Comparison of ENCODE assay signal across 12 cellular contexts in genomic region chr4:40196260-40196659, GRCh38. TPM values are rescaled to one million over a fixed set of nuclear protein-coding genes. Genes with fewer than 3 reads are reported as not detected.
DNase-seq lines count a peak whose midpoint lies in the region; ATAC-seq and TF ChIP-seq lines count a peak whose summit lies in the region.
"Had no signal": no experiment of that assay in that cellular context is flagged by ENCODE, and none has a peak within 500 bp of the region (broad histone marks: within the 10 kb centered on the region; RNA-seq: fewer than 3 reads in every experiment).

No MANE protein-coding gene starts in this region.

- no peak overlapping the region for H3K56ac ChIP-seq in H9 (ENCODE audit: insufficient read length, low read depth, low read length)

- H3K9me3 ChIP-seq in CD4-positive, CD25-positive, alpha-beta regulatory T cell (ENCODE audit: control insufficient read depth in 2 of 2, low read length in 2 of 2), result no peaks in the 10 kb centered on the region
- H3K9me3 ChIP-seq in H9 (ENCODE audit: control insufficient read depth, low read depth, low read length) (no peaks in the 10 kb centered on the region), mucosa of rectum (ENCODE audit: control insufficient read depth in 2 of 2, low read length in 2 of 2) (no peaks in the 10 kb centered on the region)

- no peak overlapping the region for H3T11ph ChIP-seq in H9 (ENCODE audit: low read length)

- POLR2A ChIA-PET in activated CD8-positive, alpha-beta T cell treated with anti-CD3 and anti-CD28 coated beads, Interleukin-2, amount 10 ng/mL, durations not matched to agents 7 days and 5 days (lab: Charles Lee), result interaction anchor here (1.4 to 16.0 kb wide), 7 partner anchors 11 to 124 kb away, joined by 4 to 517 read pairs (median 22); no protein-coding TSS in a partner anchor

- TF ChIP-seq CTCF in H9 (conservative IDR thresholded peaks at IDR 0.05), result no peak

- CTCF ChIA-PET in activated CD8-positive, alpha-beta T cell treated with anti-CD3 and anti-CD28 coated beads, Interleukin-2, amount 10 ng/mL, durations not matched to agents 7 days and 5 days (lab: Charles Lee), result interaction anchor here (1.4 to 11.9 kb wide), 8 partner anchors 8 to 140 kb away, joined by 5 to 149 read pairs (median 12); partner anchors contain the start of gene N4BP2

- no peak overlapping the region for H3K9ac ChIP-seq in H9 (ENCODE audit: extremely low read depth, insufficient read length, low read length)
- H3K9ac ChIP-seq in mucosa of rectum (ENCODE audit: low read depth in 1 of 2, low read length in 2 of 2), result peak overlapping the region in 1 of 2 donors; percentile 43

- no peaks in the 10 kb centered on the region for H3K27me3 ChIP-seq in CD4-positive, CD25-positive, alpha-beta regulatory T cell (ENCODE audit: control insufficient read depth, insufficient read depth, low read length)
- no peaks in the 10 kb centered on the region for H3K27me3 ChIP-seq in H9 (ENCODE audit: insufficient read depth, low read length)
- no peaks in the 10 kb centered on the region for H3K27me3 ChIP-seq in mucosa of rectum (ENCODE audit: control insufficient read depth in 2 of 2, insufficient read depth in 2 of 2, low read length in 2 of 2)

- H2BK5ac ChIP-seq in H9 (ENCODE audit: insufficient read length, low read length), result no peak overlapping the region

- no peak overlapping the region for H4K91ac ChIP-seq in H9 (ENCODE audit: insufficient read length, low read depth, low read length)

- no peak overlapping the region for H3K4ac ChIP-seq in H9 (ENCODE audit: low read depth, low read length)

- H3K14ac ChIP-seq in H9 (ENCODE audit: insufficient read depth, low read length), result no peak overlapping the region

- no peak overlapping the region for H2BK15ac ChIP-seq in H9 (ENCODE audit: low read depth, low read length)

- no peak overlapping the region for H2BK20ac ChIP-seq in H9 (ENCODE audit: low read depth, low read length, poor library complexity, severe bottlenecking)

- intact Hi-C loops in posterior vena cava (cut with DNase I), result no loop called here

- peaks cover 0 to 3% (median 0%) of the 10 kb centered on the region in 7 donors for H3K9me3 Mint-ChIP-seq in CD4-positive, CD25-positive, alpha-beta regulatory T cell
- H3K9me3 Mint-ChIP-seq in H9, result peaks cover 0 to 3% of the 10 kb centered on the region in 2 experiments; a peak in 1 of 5 replicates
- H3K9me3 Mint-ChIP-seq in activated CD8-positive, alpha-beta T cell treated with anti-CD3 and anti-CD28 coated beads, Interleukin-2, amount 10 ng/mL, durations not matched to agents 7 days and 5 days (ENCODE audit: insufficient read depth), result no peaks in the 10 kb centered on the region

- no peak overlapping the region for H3K23ac ChIP-seq in H9 (ENCODE audit: insufficient read length, low read depth, low read length)

- peaks cover 4% of the 10 kb centered on the region; the same call in 1 of the 2 replicates for H3K79me2 ChIP-seq in H9 (ENCODE audit: insufficient read depth, low read length)

- H3K36me3 ChIP-seq in CD4-positive, CD25-positive, alpha-beta regulatory T cell (ENCODE audit: control insufficient read depth, insufficient read depth, low read length), result peaks cover 11% of the 10 kb centered on the region
- no peaks in the 10 kb centered on the region for H3K36me3 ChIP-seq in mucosa of rectum (ENCODE audit: control insufficient read depth in 2 of 2, insufficient read depth in 2 of 2, low read length in 2 of 2)

- peak overlapping the region; percentile 57 for H2BK120ac ChIP-seq in H9 (ENCODE audit: low read depth, low read length, poor library complexity, severe bottlenecking)

- peak overlapping the region; percentile 100 for H3K27ac ChIP-seq in CD4-positive, CD25-positive, alpha-beta regulatory T cell (ENCODE audit: insufficient read depth, low read length, poor library complexity, severe bottlenecking)
- H3K27ac ChIP-seq in H9 (ENCODE audit: insufficient read length, low read depth, low read length) (peak overlapping the region; percentile 27), mucosa of rectum (ENCODE audit: low read depth in 2 of 2, low read length in 2 of 2) (peak overlapping the region; percentile 73 to 87)

- no peak overlapping the region for H2AK5ac ChIP-seq in H9 (ENCODE audit: insufficient read length, low read length)

- H4K5ac ChIP-seq in H9 (ENCODE audit: insufficient read length, low read depth, low read length), result peak overlapping the region; percentile 20

- H3K4me2 ChIP-seq in H9 (ENCODE audit: insufficient read depth, insufficient read length, low read length), result peak overlapping the region; percentile 30

- H3K27ac Mint-ChIP-seq in CD4-positive, CD25-positive, alpha-beta regulatory T cell, result peak overlapping the region; percentile 99 to 100 (median 99)
- peak overlapping the region; percentile 98 to 100 (median 99); a peak in 6 of 7 replicates for H3K27ac Mint-ChIP-seq in H9
- H3K27ac Mint-ChIP-seq in activated CD8-positive, alpha-beta T cell treated with anti-CD3 and anti-CD28 coated beads, Interleukin-2, amount 10 ng/mL, durations not matched to agents 7 days and 5 days, result peak overlapping the region; percentile 96

- peak overlapping the region; percentile 97 to 99 (median 98) for H3K4me3 Mint-ChIP-seq in CD4-positive, CD25-positive, alpha-beta regulatory T cell
- peak overlapping the region; percentile 65 to 92 for H3K4me3 Mint-ChIP-seq in H9
- H3K4me3 Mint-ChIP-seq in activated CD8-positive, alpha-beta T cell treated with anti-CD3 and anti-CD28 coated beads, Interleukin-2, amount 10 ng/mL, durations not matched to agents 7 days and 5 days, result peak overlapping the region; percentile 93

- H4K8ac ChIP-seq in H9 (replicated peaks; ENCODE audit: insufficient read length, low read depth, low read length), result no peak overlapping the region

- WGBS in H9 (ENCODE audit: extremely low coverage, insufficient read length, low lambda C conversion rate), result no CpG with 5 or more reads among the region's 8 CpGs

- no peak overlapping the region for H2BK12ac ChIP-seq in H9 (ENCODE audit: insufficient read length, low read depth, low read length)

- no peaks in the 10 kb centered on the region for H3K79me1 ChIP-seq in H9 (ENCODE audit: insufficient read depth, low read depth, low read length, poor library complexity, severe bottlenecking)

- no peak for ATAC-seq in CD4-positive, CD25-positive, alpha-beta regulatory T cell (ENCODE audit: low read depth in 2 of 2)
- ATAC-seq in activated CD8-positive, alpha-beta T cell treated with anti-CD3 and anti-CD28 coated beads, Interleukin-2, amount 10 ng/mL, durations not matched to agents 7 days and 5 days, result no peak
- ATAC-seq in HG02642 (IDR thresholded peaks at IDR 0.05; ENCODE audit: poor library complexity, unreplicated experiment), result no peak
- ATAC-seq: PC-3 had no signal

- peak overlapping the region; percentile 45 for H3K18ac ChIP-seq in H9 (ENCODE audit: insufficient read length, low read depth, low read length)

- no peaks in the 10 kb centered on the region for H4K20me1 ChIP-seq in H9 (ENCODE audit: control insufficient read depth, insufficient read depth, insufficient read length)

- peak overlapping the region; percentile 97 for H3K4me3 ChIP-seq in CD4-positive, CD25-positive, alpha-beta regulatory T cell (ENCODE audit: low read depth, low read length)
- peak overlapping the region in 1 of 2 donors; percentile 65 for H3K4me3 ChIP-seq in mucosa of rectum (ENCODE audit: low read length in 2 of 2)

- DNase-seq in CD4-positive, CD25-positive, alpha-beta regulatory T cell, result no peak
- DNase-seq in H9, result no peak
- peak; percentile 41 for DNase-seq in activated CD8-positive, alpha-beta T cell treated with anti-CD3 and anti-CD28 coated beads, Interleukin-2, amount 10 ng/mL, durations not matched to agents 7 days and 5 days
- DNase-seq in posterior vena cava (ENCODE audit: low spot score), result no peak
- no peak for DNase-seq in NCI-H1105 treated with DMSO at 0.1 percent for 48 hours (lab: John Stamatoyannopoulos, UW)
- DNase-seq in NCI-H524 treated with DMSO at 0.1 percent for 48 hours (lab: John Stamatoyannopoulos, UW), result no peak
- DNase-seq: HCEC 1CT, IMR-90, NCI-H2171, PC-3 had no signal

- H3K4me1 Mint-ChIP-seq in CD4-positive, CD25-positive, alpha-beta regulatory T cell, result peaks cover 0 to 51% (median 33%) of the 10 kb centered on the region in 4 donors
- H3K4me1 Mint-ChIP-seq in H9, result peaks cover 73 to 80% of the 10 kb centered on the region in 2 experiments
- peaks cover 51% of the 10 kb centered on the region for H3K4me1 Mint-ChIP-seq in activated CD8-positive, alpha-beta T cell treated with anti-CD3 and anti-CD28 coated beads, Interleukin-2, amount 10 ng/mL, durations not matched to agents 7 days and 5 days (ENCODE audit: low read depth)

- H3K23me2 ChIP-seq in H9 (ENCODE audit: insufficient read length, low read depth, low read length, poor library complexity, severe bottlenecking), result peaks cover 5% of the 10 kb centered on the region

- H3K4me1 ChIP-seq in CD4-positive, CD25-positive, alpha-beta regulatory T cell (ENCODE audit: control insufficient read depth, insufficient read depth, low read length, poor library complexity, severe bottlenecking), result peaks cover 62% of the 10 kb centered on the region
- H3K4me1 ChIP-seq in H9 (ENCODE audit: insufficient read depth, low read length) (peaks cover 10% of the 10 kb centered on the region; the same call in 1 of the 2 replicates), mucosa of rectum (ENCODE audit: control insufficient read depth in 2 of 2, insufficient read depth in 2 of 2, low read length in 2 of 2) (peaks cover 28 to 34% of the 10 kb centered on the region in 2 donors)

- H2AFZ ChIP-seq in H9 (ENCODE audit: low read length), result peak overlapping the region; percentile 87

- H3K27me3 Mint-ChIP-seq in CD4-positive, CD25-positive, alpha-beta regulatory T cell, result peaks cover 14% of the 10 kb centered on the region
- H3K27me3 Mint-ChIP-seq in H9 (ENCODE audit: low read depth), result no peaks in the 10 kb centered on the region
- H3K27me3 Mint-ChIP-seq in activated CD8-positive, alpha-beta T cell treated with anti-CD3 and anti-CD28 coated beads, Interleukin-2, amount 10 ng/mL, durations not matched to agents 7 days and 5 days (ENCODE audit: low read depth), result no peaks in the 10 kb centered on the region

- peaks cover 40% of the 10 kb centered on the region for H3K36me3 Mint-ChIP-seq in CD4-positive, CD25-positive, alpha-beta regulatory T cell
- no peaks in the 10 kb centered on the region for H3K36me3 Mint-ChIP-seq in H9 (ENCODE audit: insufficient read depth in 1 of 3, low read depth in 3 of 3)
- peaks cover 47% of the 10 kb centered on the region for H3K36me3 Mint-ChIP-seq in activated CD8-positive, alpha-beta T cell treated with anti-CD3 and anti-CD28 coated beads, Interleukin-2, amount 10 ng/mL, durations not matched to agents 7 days and 5 days (ENCODE audit: low read depth)

RNA-seq across cellular contexts. Expression of gene RHOH, which starts 0.6 kb away (rescaled TPM):
- total RNA-seq in CD4-positive, CD25-positive, alpha-beta regulatory T cell, result 645 TPM
- polyA plus RNA-seq in CD4-positive, CD25-positive, alpha-beta regulatory T cell, result 100 to 1,000 TPM; 360 to 479 (median 397) TPM
- total RNA-seq in H9 (2021) (7.1 and 8.2 TPM in 2 replicates), posterior vena cava (1 to 10 TPM; 3.2 to 4.2 TPM)
- 100 to 1,000 TPM; 147 to 159 TPM for total RNA-seq in activated CD8-positive, alpha-beta T cell treated with anti-CD3 and anti-CD28 coated beads, Interleukin-2, amount 10 ng/mL, durations not matched to agents 7 days and 5 days
- total RNA-seq: IMR-90, PC-3 had no signal
- polyA plus RNA-seq: IMR-90 had no signal

Comparison
In these comparisons a context has a peak if more than half of its experiments do, and no peak if none do; other contexts are left out.
1. H3K27ac ChIP-seq: peak in every context shown above with its lines; median percentile 100 in CD4-positive, CD25-positive, alpha-beta regulatory T cell; 80 in mucosa of rectum; 27 in H9.
2. RNA of gene RHOH, which starts 0.6 kb away (total RNA-seq): 645 TPM in CD4-positive, CD25-positive, alpha-beta regulatory T cell (single experiment) and 147 to 159 TPM in activated CD8-positive, alpha-beta T cell treated with anti-CD3 and anti-CD28 coated beads, Interleukin-2, amount 10 ng/mL, durations not matched to agents 7 days and 5 days; 7.1 to 8.2 TPM in H9 and 3.2 to 4.2 TPM in posterior vena cava; every median in the first group is over 10 times any median in the second.
3. Peak in every context shown above with its lines, with median percentiles within 50 percentile points of each other: H3K27ac Mint-ChIP-seq and H3K4me3 Mint-ChIP-seq.